Comparison of ENCODE assay signal across 21 cellular contexts in genomic region chr13:100789025-100789424, GRCh38.
DNase-seq lines count a peak whose midpoint lies in the region; ATAC-seq and TF ChIP-seq lines count a peak whose summit lies in the region.
"Had no signal": no experiment of that assay in that cellular context is flagged by ENCODE, and none has a peak within 500 bp of the region (broad histone marks: within the 10 kb centered on the region; RNA-seq: fewer than 3 reads in every experiment).

No MANE protein-coding gene starts in this region.

- no peak overlapping the region for H3K4me3 ChIP-seq in neuronal stem cell (ENCODE audit: low read length in 2 of 2)
- H3K4me3 ChIP-seq: Peyer's patch, transverse colon had no signal

- H3K79me1 ChIP-seq in neuronal stem cell (ENCODE audit: low read depth, low read length): no peaks in the 10 kb centered on the region

- no peak overlapping the region for H3K23ac ChIP-seq in neuronal stem cell (ENCODE audit: low read depth, low read length, poor library complexity)

- WGBS in neuronal stem cell (ENCODE audit: extremely low coverage in 2 of 2, insufficient read length in 2 of 2, insufficient replicate concordance in 1 of 2), 2 donors: no CpG with 5 or more reads among the region's 1 CpG

- no peak overlapping the region for H2BK12ac ChIP-seq in neuronal stem cell (ENCODE audit: low read length)

- POLR2A ChIA-PET in WTC11 (lab: Charles Lee): no interaction called here

- H2BK15ac ChIP-seq in neuronal stem cell (ENCODE audit: low read length): no peak overlapping the region

- no peaks in the 10 kb centered on the region for H3K36me3 ChIP-seq in neuronal stem cell (replicated peaks in 1 of 2; ENCODE audit: control insufficient read depth in 2 of 2, insufficient read depth in 2 of 2, low read length in 2 of 2)
- H3K36me3 ChIP-seq: brain microvascular endothelial cell, Peyer's patch, transverse colon had no signal

- H3K9ac ChIP-seq in neuronal stem cell (ENCODE audit: low read depth, low read length, poor library complexity): no peak overlapping the region

- H4K8ac ChIP-seq in neuronal stem cell (ENCODE audit: low read depth, low read length): no peak overlapping the region

- H4K91ac ChIP-seq in neuronal stem cell (ENCODE audit: low read depth, low read length, poor library complexity): no peak overlapping the region

- no peak overlapping the region for H3K18ac ChIP-seq in neuronal stem cell (ENCODE audit: low read length)

- H3K4ac ChIP-seq in neuronal stem cell (ENCODE audit: low read length): no peak overlapping the region

- H3K27me3 Mint-ChIP-seq in WTC11 (ENCODE audit: low read depth): peaks cover 11% of the 10 kb centered on the region

- peaks cover 0 to 7% of the 10 kb centered on the region in 2 donors for H3K9me3 ChIP-seq in neuronal stem cell (replicated peaks in 1 of 2; ENCODE audit: control insufficient read depth in 2 of 2, insufficient read depth in 1 of 2, low read depth in 1 of 2, low read length in 2 of 2)
- H3K9me3 ChIP-seq: Peyer's patch, transverse colon had no signal

- no peak overlapping the region for H2AK5ac ChIP-seq in neuronal stem cell (ENCODE audit: low read depth, low read length)

- peak; percentile 15 for DNase-seq in HT1080 (ENCODE audit: low read depth)
- DNase-seq in WTC11 (ENCODE audit: low spot score): no peak
- peak; percentile 10 for DNase-seq in inferior parietal cortex (ENCODE audit: extremely low spot score)
- DNase-seq in neuronal stem cell (ENCODE audit: low spot score): no peak
- no peak for DNase-seq in stimulated activated naive CD4-positive, alpha-beta T cell (lab: John Stamatoyannopoulos, UW)
- DNase-seq in putamen (ENCODE audit: low spot score): no peak
- DNase-seq in T-helper 2 cell: no peak
- DNase-seq: activated CD4-positive, alpha-beta T cell treated with anti-CD3 and anti-CD28 coated beads for 48 hours; activated naive CD4-positive, alpha-beta T cell treated with anti-CD3 and anti-CD28 coated beads, Interleukin-2, amount 50 U/mL, for 16 hours; GF-D8; GOT3; HFFc6; naive thymus-derived CD4-positive, alpha-beta T cell; NCI-H1930; NCI-H526 treated with DMSO at 0.1 percent for 48 hours; Peyer's patch; SHP77; stimulated activated CD4-positive, alpha-beta T cell treated with anti-CD3 and anti-CD28 coated beads, Interleukin-4, amount 100 ng/mL, for 1 hour; transverse colon had no signal

- H3K9me3 Mint-ChIP-seq in WTC11: peaks cover 51% of the 10 kb centered on the region

- H3K27ac Mint-ChIP-seq in WTC11: no peak overlapping the region
- H3K27ac Mint-ChIP-seq: activated T-helper 2 cell treated with anti-CD3 and anti-CD28 coated beads, Interferon-gamma antibody, Interleukin-2, Interleukin-4, amounts not matched to agents 10 μg/mL and 5 μg/mL and 100 μg/mL, durations not matched to agents 14 hours and 24 hours and 36 hours; HFFc6; naive thymus-derived CD4-positive, alpha-beta T cell had no signal

- no peak overlapping the region for H3K14ac ChIP-seq in neuronal stem cell (ENCODE audit: low read length)

- TF ChIP-seq CTCF in WTC11 (IDR thresholded peaks at IDR 0.05): no peak

- H3K27me3 ChIP-seq in neuronal stem cell (ENCODE audit: control insufficient read depth in 3 of 3, insufficient read depth in 3 of 3, low read depth in 1 of 3, low read length in 3 of 3): no peaks in the 10 kb centered on the region
- H3K27me3 ChIP-seq: brain microvascular endothelial cell, Peyer's patch, transverse colon had no signal

- ATAC-seq in WTC11: peak; percentile 71
- ATAC-seq: naive thymus-derived CD4-positive, alpha-beta T cell had no signal

- peaks cover 6 to 15% of the 10 kb centered on the region in 2 donors for H3K4me1 ChIP-seq in neuronal stem cell (ENCODE audit: control insufficient read depth in 2 of 2, insufficient read depth in 1 of 2, low read depth in 1 of 2, low read length in 2 of 2)
- H3K4me1 ChIP-seq: Peyer's patch, transverse colon had no signal

- peak overlapping the region; percentile 86 for H2AFZ ChIP-seq in neuronal stem cell (ENCODE audit: low read length)

- no peak overlapping the region for H2BK120ac ChIP-seq in neuronal stem cell (ENCODE audit: low read depth, low read length)

- H3K4me3 Mint-ChIP-seq in WTC11: no peak overlapping the region
- H3K4me3 Mint-ChIP-seq: HFFc6; naive thymus-derived CD4-positive, alpha-beta T cell had no signal

- H3K4me1 Mint-ChIP-seq in WTC11: peaks cover 8% of the 10 kb centered on the region
- H3K4me1 Mint-ChIP-seq: naive thymus-derived CD4-positive, alpha-beta T cell had no signal

- peaks cover 39% of the 10 kb centered on the region for H3K36me3 Mint-ChIP-seq in WTC11

- H2BK5ac ChIP-seq in neuronal stem cell (ENCODE audit: low read length): no peak overlapping the region

- CTCF ChIA-PET in WTC11 (lab: Charles Lee): no interaction called here

- H3K4me2 ChIP-seq in neuronal stem cell (ENCODE audit: insufficient read depth, low read length, poor library complexity, severe bottlenecking): no peak overlapping the region

- peak overlapping the region; percentile 38 for H3K27ac ChIP-seq in neuronal stem cell (replicated peaks; ENCODE audit: low read length)
- H3K27ac ChIP-seq: brain microvascular endothelial cell, Peyer's patch, transverse colon had no signal

TF ChIP-seq in WTC11, 78 proteins besides CTCF, POLR2A, EP300 and RAD21:
- no peak for TF ChIP-seq PREB (CRISPR knock-in tag; IDR thresholded peaks at IDR 0.05; ENCODE audit: borderline replicate concordance)
- TF ChIP-seq RORB (CRISPR knock-in tag; IDR thresholded peaks at IDR 0.05): no peak
- TF ChIP-seq JUN (CRISPR knock-in tag; IDR thresholded peaks at IDR 0.05): no peak
- no peak for TF ChIP-seq FOXJ3 (CRISPR knock-in tag; IDR thresholded peaks at IDR 0.05; ENCODE audit: borderline replicate concordance)
- no peak for TF ChIP-seq CREM (CRISPR knock-in tag; IDR thresholded peaks at IDR 0.05)
- TF ChIP-seq ATF6 (CRISPR knock-in tag; IDR thresholded peaks at IDR 0.05): no peak
- TF ChIP-seq ZNF121 (CRISPR knock-in tag; IDR thresholded peaks at IDR 0.05): no peak

Comparison
In these comparisons a context has a peak if more than half of its experiments do, and no peak if none do; other contexts are left out.
1. DNase-seq: peak in HT1080 (single experiment) and inferior parietal cortex (single experiment); none in WTC11 (single experiment), neuronal stem cell (single experiment), stimulated activated naive CD4-positive, alpha-beta T cell (0 of 6), putamen (single experiment) and T-helper 2 cell (0 of 5).